In genomic region chr15:40287968-40288367, GRCh38 we compare ENCODE assay signal across 2 cellular contexts.
TF ChIP-seq lines count a peak whose summit lies in the region.

No MANE protein-coding gene starts in this region.

TF ChIP-seq in HEK293, 187 proteins besides CTCF, POLR2A, EP300 and RAD21 (continues in another document):
- TF ChIP-seq ZNF341 (tag by site-specific recombination; IDR thresholded peaks at IDR 0.05; ENCODE audit: low read depth) (peak; percentile 66), BCL11A (tag by site-specific recombination; IDR thresholded peaks at IDR 0.05; ENCODE audit: low read depth) (no peak), EGR2 (tag by site-specific recombination; IDR thresholded peaks at IDR 0.05; ENCODE audit: low read depth) (no peak), ZNF473 (tag by site-specific recombination; IDR thresholded peaks at IDR 0.05) (no peak), ZBTB1 (tag by site-specific recombination; IDR thresholded peaks at IDR 0.05) (no peak), ZNF112 (tag by site-specific recombination; IDR thresholded peaks at IDR 0.05) (no peak), ZBTB17 (tag by site-specific recombination; IDR thresholded peaks at IDR 0.05) (0 out of 2 replicates have a peak, but pooled peaks have one; percentile 26), ZNF585B (tag by site-specific recombination; IDR thresholded peaks at IDR 0.05) (no peak), ZNF121 (tag by site-specific recombination; IDR thresholded peaks at IDR 0.05) (no peak), MZF1 (tag by site-specific recombination; IDR thresholded peaks at IDR 0.05; ENCODE audit: borderline replicate concordance) (no peak), ZNF335 (tag by site-specific recombination; conservative IDR thresholded peaks at IDR 0.05) (0 out of 2 replicates have a peak, but pooled peaks have one; percentile 12), SCRT2 (tag by site-specific recombination; IDR thresholded peaks at IDR 0.05) (no peak), ZNF596 (tag by site-specific recombination; IDR thresholded peaks at IDR 0.05) (no peak), ZNF274 (IDR thresholded peaks at IDR 0.05; ENCODE audit: low read length) (no peak), ZNF274 (tag by site-specific recombination; IDR thresholded peaks at IDR 0.05; ENCODE audit: borderline replicate concordance) (no peak), ZNF600 (tag by site-specific recombination; IDR thresholded peaks at IDR 0.05) (peak; percentile 81), ZNF16 (tag by site-specific recombination; IDR thresholded peaks at IDR 0.05; ENCODE audit: low read depth) (no peak), ZBTB6 (tag by site-specific recombination; IDR thresholded peaks at IDR 0.05) (no peak), KLF7 (tag by site-specific recombination; IDR thresholded peaks at IDR 0.05; ENCODE audit: borderline replicate concordance) (no peak), GLIS2 (tag by site-specific recombination; IDR thresholded peaks at IDR 0.05) (peak; percentile 26; the same call in 1 of the 2 replicates)
- TF ChIP-seq, protein P1, sequence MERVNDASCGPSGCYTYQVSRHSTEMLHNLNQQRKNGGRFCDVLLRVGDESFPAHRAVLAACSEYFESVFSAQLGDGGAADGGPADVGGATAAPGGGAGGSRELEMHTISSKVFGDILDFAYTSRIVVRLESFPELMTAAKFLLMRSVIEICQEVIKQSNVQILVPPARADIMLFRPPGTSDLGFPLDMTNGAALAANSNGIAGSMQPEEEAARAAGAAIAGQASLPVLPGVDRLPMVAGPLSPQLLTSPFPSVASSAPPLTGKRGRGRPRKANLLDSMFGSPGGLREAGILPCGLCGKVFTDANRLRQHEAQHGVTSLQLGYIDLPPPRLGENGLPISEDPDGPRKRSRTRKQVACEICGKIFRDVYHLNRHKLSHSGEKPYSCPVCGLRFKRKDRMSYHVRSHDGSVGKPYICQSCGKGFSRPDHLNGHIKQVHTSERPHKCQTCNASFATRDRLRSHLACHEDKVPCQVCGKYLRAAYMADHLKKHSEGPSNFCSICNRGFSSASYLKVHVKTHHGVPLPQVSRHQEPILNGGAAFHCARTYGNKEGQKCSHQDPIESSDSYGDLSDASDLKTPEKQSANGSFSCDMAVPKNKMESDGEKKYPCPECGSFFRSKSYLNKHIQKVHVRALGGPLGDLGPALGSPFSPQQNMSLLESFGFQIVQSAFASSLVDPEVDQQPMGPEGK (tag by site-specific recombination; IDR thresholded peaks at IDR 0.05): peak; percentile 57; the same call in 1 of the 2 replicates
- TF ChIP-seq, protein P2, sequence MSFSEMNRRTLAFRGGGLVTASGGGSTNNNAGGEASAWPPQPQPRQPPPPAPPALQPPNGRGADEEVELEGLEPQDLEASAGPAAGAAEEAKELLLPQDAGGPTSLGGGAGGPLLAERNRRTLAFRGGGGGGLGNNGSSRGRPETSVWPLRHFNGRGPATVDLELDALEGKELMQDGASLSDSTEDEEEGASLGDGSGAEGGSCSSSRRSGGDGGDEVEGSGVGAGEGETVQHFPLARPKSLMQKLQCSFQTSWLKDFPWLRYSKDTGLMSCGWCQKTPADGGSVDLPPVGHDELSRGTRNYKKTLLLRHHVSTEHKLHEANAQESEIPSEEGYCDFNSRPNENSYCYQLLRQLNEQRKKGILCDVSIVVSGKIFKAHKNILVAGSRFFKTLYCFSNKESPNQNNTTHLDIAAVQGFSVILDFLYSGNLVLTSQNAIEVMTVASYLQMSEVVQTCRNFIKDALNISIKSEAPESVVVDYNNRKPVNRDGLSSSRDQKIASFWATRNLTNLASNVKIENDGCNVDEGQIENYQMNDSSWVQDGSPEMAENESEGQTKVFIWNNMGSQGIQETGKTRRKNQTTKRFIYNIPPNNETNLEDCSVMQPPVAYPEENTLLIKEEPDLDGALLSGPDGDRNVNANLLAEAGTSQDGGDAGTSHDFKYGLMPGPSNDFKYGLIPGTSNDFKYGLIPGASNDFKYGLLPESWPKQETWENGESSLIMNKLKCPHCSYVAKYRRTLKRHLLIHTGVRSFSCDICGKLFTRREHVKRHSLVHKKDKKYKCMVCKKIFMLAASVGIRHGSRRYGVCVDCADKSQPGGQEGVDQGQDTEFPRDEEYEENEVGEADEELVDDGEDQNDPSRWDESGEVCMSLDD (tag by site-specific recombination; IDR thresholded peaks at IDR 0.05): no peak
- TF ChIP-seq, protein P3, sequence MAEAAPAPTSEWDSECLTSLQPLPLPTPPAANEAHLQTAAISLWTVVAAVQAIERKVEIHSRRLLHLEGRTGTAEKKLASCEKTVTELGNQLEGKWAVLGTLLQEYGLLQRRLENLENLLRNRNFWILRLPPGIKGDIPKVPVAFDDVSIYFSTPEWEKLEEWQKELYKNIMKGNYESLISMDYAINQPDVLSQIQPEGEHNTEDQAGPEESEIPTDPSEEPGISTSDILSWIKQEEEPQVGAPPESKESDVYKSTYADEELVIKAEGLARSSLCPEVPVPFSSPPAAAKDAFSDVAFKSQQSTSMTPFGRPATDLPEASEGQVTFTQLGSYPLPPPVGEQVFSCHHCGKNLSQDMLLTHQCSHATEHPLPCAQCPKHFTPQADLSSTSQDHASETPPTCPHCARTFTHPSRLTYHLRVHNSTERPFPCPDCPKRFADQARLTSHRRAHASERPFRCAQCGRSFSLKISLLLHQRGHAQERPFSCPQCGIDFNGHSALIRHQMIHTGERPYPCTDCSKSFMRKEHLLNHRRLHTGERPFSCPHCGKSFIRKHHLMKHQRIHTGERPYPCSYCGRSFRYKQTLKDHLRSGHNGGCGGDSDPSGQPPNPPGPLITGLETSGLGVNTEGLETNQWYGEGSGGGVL (tag by site-specific recombination; IDR thresholded peaks at IDR 0.05): no peak
- TF ChIP-seq, protein P4, sequence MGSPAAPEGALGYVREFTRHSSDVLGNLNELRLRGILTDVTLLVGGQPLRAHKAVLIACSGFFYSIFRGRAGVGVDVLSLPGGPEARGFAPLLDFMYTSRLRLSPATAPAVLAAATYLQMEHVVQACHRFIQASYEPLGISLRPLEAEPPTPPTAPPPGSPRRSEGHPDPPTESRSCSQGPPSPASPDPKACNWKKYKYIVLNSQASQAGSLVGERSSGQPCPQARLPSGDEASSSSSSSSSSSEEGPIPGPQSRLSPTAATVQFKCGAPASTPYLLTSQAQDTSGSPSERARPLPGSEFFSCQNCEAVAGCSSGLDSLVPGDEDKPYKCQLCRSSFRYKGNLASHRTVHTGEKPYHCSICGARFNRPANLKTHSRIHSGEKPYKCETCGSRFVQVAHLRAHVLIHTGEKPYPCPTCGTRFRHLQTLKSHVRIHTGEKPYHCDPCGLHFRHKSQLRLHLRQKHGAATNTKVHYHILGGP (tag by site-specific recombination; IDR thresholded peaks at IDR 0.05): no peak

TF ChIP-seq in K562, 482 proteins besides CTCF, POLR2A, EP300 and RAD21:
- 0 out of 2 replicates have a peak, but pooled peaks have one; percentile 4 for TF ChIP-seq ZNF121 (CRISPR knock-in tag; conservative IDR thresholded peaks at IDR 0.05)
- no peak for TF ChIP-seq ZNF175 (CRISPR knock-in tag; IDR thresholded peaks at IDR 0.05; ENCODE audit: low read depth)
- TF ChIP-seq, protein P5, sequence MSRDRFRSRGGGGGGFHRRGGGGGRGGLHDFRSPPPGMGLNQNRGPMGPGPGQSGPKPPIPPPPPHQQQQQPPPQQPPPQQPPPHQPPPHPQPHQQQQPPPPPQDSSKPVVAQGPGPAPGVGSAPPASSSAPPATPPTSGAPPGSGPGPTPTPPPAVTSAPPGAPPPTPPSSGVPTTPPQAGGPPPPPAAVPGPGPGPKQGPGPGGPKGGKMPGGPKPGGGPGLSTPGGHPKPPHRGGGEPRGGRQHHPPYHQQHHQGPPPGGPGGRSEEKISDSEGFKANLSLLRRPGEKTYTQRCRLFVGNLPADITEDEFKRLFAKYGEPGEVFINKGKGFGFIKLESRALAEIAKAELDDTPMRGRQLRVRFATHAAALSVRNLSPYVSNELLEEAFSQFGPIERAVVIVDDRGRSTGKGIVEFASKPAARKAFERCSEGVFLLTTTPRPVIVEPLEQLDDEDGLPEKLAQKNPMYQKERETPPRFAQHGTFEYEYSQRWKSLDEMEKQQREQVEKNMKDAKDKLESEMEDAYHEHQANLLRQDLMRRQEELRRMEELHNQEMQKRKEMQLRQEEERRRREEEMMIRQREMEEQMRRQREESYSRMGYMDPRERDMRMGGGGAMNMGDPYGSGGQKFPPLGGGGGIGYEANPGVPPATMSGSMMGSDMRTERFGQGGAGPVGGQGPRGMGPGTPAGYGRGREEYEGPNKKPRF (IDR thresholded peaks at IDR 0.05; ENCODE audit: low read depth, low read length): no peak
- no peak for TF ChIP-seq TOE1 (IDR thresholded peaks at IDR 0.05; ENCODE audit: borderline replicate concordance)
- TF ChIP-seq TOE1 (CRISPR knock-in tag; IDR thresholded peaks at IDR 0.05; ENCODE audit: borderline replicate concordance, low read depth): no peak
- TF ChIP-seq PML (IDR thresholded peaks at IDR 0.05; ENCODE audit: low read length): no peak
- TF ChIP-seq PRPF4 (IDR thresholded peaks at IDR 0.05; ENCODE audit: insufficient read depth, low read depth, low read length, poor library complexity, severe bottlenecking): no peak
- no peak for TF ChIP-seq L3MBTL2 (IDR thresholded peaks at IDR 0.05)
